14 cellular contexts compared by ENCODE assay signal in genomic region chr16:87206646-87207451, GRCh38.
DNase-seq lines count a peak whose midpoint lies in the region; ATAC-seq and TF ChIP-seq lines count a peak whose summit lies in the region.
"Had no signal": no experiment of that assay in that cellular context is flagged by ENCODE, and none has a peak within 500 bp of the region (broad histone marks: within the 10 kb centered on the region; RNA-seq: fewer than 3 reads in every experiment).

No MANE protein-coding gene starts in this region.

- H3K27me3 ChIP-seq in Panc1 (ENCODE audit: control insufficient read depth, insufficient read depth, low read length) = no peaks in the 10 kb centered on the region
- peaks cover 0 to 17% (median 0%) of the 10 kb centered on the region in 4 donors for H3K27me3 ChIP-seq in esophagus squamous epithelium
- no peaks in the 10 kb centered on the region for H3K27me3 ChIP-seq in neuron (ENCODE audit: insufficient read depth, low read length)
- no peaks in the 10 kb centered on the region for H3K27me3 ChIP-seq in WERI-Rb-1 (ENCODE audit: insufficient read depth, low read depth, severe bottlenecking)

- H3K27ac ChIP-seq in Panc1 (ENCODE audit: low read length) (no peak overlapping the region), esophagus squamous epithelium (peak overlapping the region in 3 of 4 donors; percentile 25 to 67 (median 54)), WERI-Rb-1 (no peak overlapping the region)

- H3K36me3 ChIP-seq in Panc1 (ENCODE audit: control insufficient read depth, insufficient read depth, low read length) (no peaks in the 10 kb centered on the region), esophagus squamous epithelium (no peaks in the 10 kb centered on the region), neuron (ENCODE audit: insufficient read depth, low read length) (no peaks in the 10 kb centered on the region), WERI-Rb-1 (no peaks in the 10 kb centered on the region)

- peak; percentile 21 for DNase-seq in AG09309 (ENCODE audit: low read depth)
- DNase-seq in Panc1 (ENCODE audit: low read depth, low spot score) = no peak
- no peak for DNase-seq in esophagus squamous epithelium (lab: John Stamatoyannopoulos, UW)
- no peak for DNase-seq in WERI-Rb-1
- DNase-seq in NCI-H1694 treated with DMSO at 0.1 percent for 48 hours (lab: John Stamatoyannopoulos, UW) = no peak
- DNase-seq: activated CD8-positive, alpha-beta memory T cell treated with anti-CD3 and anti-CD28 coated beads, Interleukin-2, amount 10 ng/mL, durations not matched to agents 7 days and 5 days; activated naive CD8-positive, alpha-beta T cell treated with anti-CD3 and anti-CD28 coated beads, Interleukin-2, amount 50 U/mL, for 24 hours; DMS79 treated with DMSO at 0.1 percent for 48 hours; endodermal cell; NCI-H146; stimulated activated CD4-positive, alpha-beta T cell treated with anti-CD3 and anti-CD28 coated beads, Interleukin-1b, Interleukin-23, amount 100 ng/mL, for 48 hours had no signal

- BruUV-seq in Panc1 (replicated peaks; lab: Mats Ljungman, UMichigan) = no TSS peak

- H3K4me3 ChIP-seq in AG09309 (ENCODE audit: control insufficient read depth, low read depth, low read length) = no peak overlapping the region
- H3K4me3 ChIP-seq in Panc1 (ENCODE audit: low read depth in 2 of 2, low read length in 2 of 2) = no peak overlapping the region
- no peak overlapping the region for H3K4me3 ChIP-seq in esophagus squamous epithelium
- no peak overlapping the region for H3K4me3 ChIP-seq in neuron (ENCODE audit: low read length)
- H3K4me3 ChIP-seq in WERI-Rb-1 (ENCODE audit: low read depth, low read length) = no peak overlapping the region

- POLR2A ChIA-PET in Panc1 (lab: Charles Lee) = no interaction called here

- H3K4me1 ChIP-seq in Panc1 (ENCODE audit: control insufficient read depth, insufficient read depth, low read length) (no peaks in the 10 kb centered on the region), esophagus squamous epithelium (peaks cover 4 to 17% (median 17%) of the 10 kb centered on the region in 3 donors), neuron (ENCODE audit: insufficient read depth, low read length) (peaks cover 19% of the 10 kb centered on the region)

- H3K9me3 ChIP-seq in Panc1 (ENCODE audit: control insufficient read depth, insufficient read depth, low read depth, low read length) (no peaks in the 10 kb centered on the region), esophagus squamous epithelium (no peaks in the 10 kb centered on the region), neuron (ENCODE audit: low read length) (no peaks in the 10 kb centered on the region), WERI-Rb-1 (ENCODE audit: severe bottlenecking) (no peaks in the 10 kb centered on the region)

- in situ Hi-C loops in Panc1 (cut with HindIII; ENCODE audit: low pct_unique_long_range_greater_than_20kb, low sequenced_read_pairs) = no loop called here

- H2AFZ ChIP-seq in neuron (ENCODE audit: low read depth, low read length) = peak overlapping the region; percentile 1

- CTCF ChIA-PET in Panc1 (lab: Charles Lee) = no interaction called here

- intact Hi-C loops in Panc1 (cut with micrococcal nuclease; ENCODE audit: unreplicated experiment) = no loop called here
- intact Hi-C loops in esophagus squamous epithelium (cut with DNase I) = no loop called here

- no peak for TF ChIP-seq CTCF in AG09309 (IDR thresholded peaks at IDR 0.05; ENCODE audit: control insufficient read depth, insufficient read depth, low read depth, low read length, missing control alignments)
- TF ChIP-seq CTCF in Panc1 (IDR thresholded peaks at IDR 0.05) = no peak
- TF ChIP-seq CTCF in esophagus squamous epithelium (IDR thresholded peaks at IDR 0.05) = no peak
- no peak for TF ChIP-seq CTCF in WERI-Rb-1 (IDR thresholded peaks at IDR 0.05; ENCODE audit: low read depth, low read length)

- WGBS in esophagus squamous epithelium, 2 donors = 25 to 41% methylated on average over 14 of the region's 14 CpGs

- no peak for TF ChIP-seq POLR2A in esophagus squamous epithelium (IDR thresholded peaks at IDR 0.05)

- ATAC-seq in Panc1 = peak; percentile 65; the same call in 1 of the 2 replicates
- no peak for ATAC-seq in HG02840 (IDR thresholded peaks at IDR 0.05; ENCODE audit: low FRiP score, unreplicated experiment)
- ATAC-seq in HG03432 (IDR thresholded peaks at IDR 0.05; ENCODE audit: unreplicated experiment) = no peak
- ATAC-seq: activated CD8-positive, alpha-beta memory T cell treated with anti-CD3 and anti-CD28 coated beads, Interleukin-2, amount 10 ng/mL, durations not matched to agents 7 days and 5 days; activated naive CD8-positive, alpha-beta T cell treated with anti-CD3 and anti-CD28 coated beads, Interleukin-2, amount 50 U/mL, for 24 hours had no signal

Comparison
In these comparisons a context has a peak if more than half of its experiments do, and no peak if none do; other contexts are left out.
1. H3K27ac ChIP-seq: peak in esophagus squamous epithelium (3 of 4); none in Panc1 (single experiment) and WERI-Rb-1 (single experiment).